In the genomic region with DNA sequence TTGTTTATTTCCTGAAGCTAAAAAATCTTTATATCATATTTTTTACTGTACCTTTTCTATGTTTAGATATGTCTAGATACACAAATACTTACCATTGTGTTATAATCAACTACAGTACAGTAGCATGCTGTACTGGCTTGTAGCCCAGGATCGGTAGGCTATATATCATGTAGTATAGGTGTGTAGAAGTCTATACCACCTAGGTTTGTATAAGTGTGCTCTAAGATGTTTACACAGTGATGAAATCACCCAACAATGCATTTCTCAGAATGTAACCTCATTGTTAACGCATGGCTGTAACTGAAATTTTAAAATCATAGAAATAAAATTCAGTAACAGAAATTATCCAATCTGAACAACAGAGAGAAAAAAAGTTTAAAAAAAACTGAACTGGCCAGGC, we compare ENCODE assay signal across 23 cellular contexts.
"Had no signal": no experiment of that assay in that cellular context is flagged by ENCODE, and none has a peak within 500 bp of the region (broad histone marks: within the 10 kb centered on the region; RNA-seq: fewer than 3 reads in every experiment).

No MANE protein-coding gene starts in this region.

- H3K27ac ChIP-seq: ascending aorta, KMS-11, RWPE1, SJCRH30, SK-N-MC had no signal

- H3K4me2 ChIP-seq: KMS-11 had no signal

- ATAC-seq: activated CD4-positive, alpha-beta T cell treated with anti-CD3 and anti-CD28 coated beads for 36 hours; activated CD8-positive, alpha-beta T cell treated with anti-CD3 and anti-CD28 coated beads, Interleukin-2, amount 10 ng/mL, durations not matched to agents 7 days and 5 days had no signal

- DNase-seq: activated CD4-positive, alpha-beta T cell treated with anti-CD3 and anti-CD28 coated beads for 36 hours; activated CD4-positive, alpha-beta T cell treated with anti-CD3 and anti-CD28 coated beads, Interleukin-2, amount 10 ng/mL, durations not matched to agents 7 days and 5 days; activated CD4-positive, alpha-beta T cell treated with anti-CD3 and anti-CD28 coated beads, Interleukin-2, amount 50 U/mL, for 48 hours; activated CD8-positive, alpha-beta T cell treated with anti-CD3 and anti-CD28 coated beads, Interleukin-2, amount 10 ng/mL, durations not matched to agents 7 days and 5 days; activated gamma-delta T cell; activated naive CD4-positive, alpha-beta T cell treated with Interleukin-2 at 50 U/mL for 16 hours; activated naive CD8-positive, alpha-beta T cell treated with anti-CD3 and anti-CD28 coated beads, Interleukin-2, amount 10 ng/mL, durations not matched to agents 7 days and 5 days; activated T-cell treated with anti-CD3 and anti-CD28 coated beads, Interleukin-2, amount 50 U/mL, for 24 hours; amygdala; NCI-H1105; NCI-H1436; NCI-H1694; NCI-H1930; NCI-H345; NCI-H524 treated with DMSO at 0.1 percent for 48 hours; Right ventricle myocardium superior; SJCRH30 had no signal

- H3K4me1 ChIP-seq: ascending aorta had no signal

- H3K27me3 ChIP-seq: ascending aorta, SJCRH30 had no signal

- FAIRE-seq: RCC 7860, TTC549 had no signal

- H3K4me3 ChIP-seq: ascending aorta, SJCRH30, SK-N-MC had no signal

- H3K9me3 ChIP-seq: ascending aorta, SJCRH30 had no signal

- H3K9ac ChIP-seq: KMS-11 had no signal
